In genomic region chr11:114078423-114078822, GRCh38 we compare ENCODE assay signal across 12 cellular contexts. TPM values are rescaled to one million over a fixed set of nuclear protein-coding genes. Genes with fewer than 3 reads are reported as not detected.
DNase-seq lines count a peak whose midpoint lies in the region; ATAC-seq, FAIRE-seq and TF ChIP-seq lines count a peak whose summit lies in the region.
"Had no signal": no experiment of that assay in that cellular context is flagged by ENCODE, and none has a peak within 500 bp of the region (broad histone marks: within the 10 kb centered on the region; RNA-seq: fewer than 3 reads in every experiment).

No MANE protein-coding gene starts in this region.

- no peak for ATAC-seq in CD8-positive, alpha-beta T cell
- ATAC-seq in HG02798 (IDR thresholded peaks at IDR 0.05; ENCODE audit: poor library complexity, unreplicated experiment): no peak

- H4K91ac ChIP-seq in H1 (replicated peaks; ENCODE audit: insufficient read length, low read length): no peak overlapping the region

- H3K9ac ChIP-seq in H1 (replicated peaks in 1 of 4; ENCODE audit: extremely low read depth in 1 of 4, low read depth in 3 of 4, low read length in 3 of 4): no peak overlapping the region
- H3K9ac ChIP-seq in GM23248: no peak overlapping the region

- H3K36me3 Mint-ChIP-seq in CD8-positive, alpha-beta T cell: no peaks in the 10 kb centered on the region
- H3K36me3 Mint-ChIP-seq: activated naive CD4-positive, alpha-beta T cell treated with anti-CD3 and anti-CD28 coated beads, Interleukin-2, amount 50 U/mL, for 24 hours; CD4-positive, CD25-positive, alpha-beta regulatory T cell had no signal

- in situ Hi-C loops in GM23248 (cut with MboI): no loop called here

- CTCF ChIA-PET in CD8-positive, alpha-beta T cell (lab: Charles Lee): interaction anchor here (0.9 to 1.4 kb wide), 4 partner anchors 20 to 183 kb away, joined by 3 to 4 read pairs (median 3); no protein-coding TSS in a partner anchor
- CTCF ChIA-PET in H1 (lab: Charles Lee; ENCODE audit: partially characterized antibody): interaction anchor here (0.6 to 1.8 kb wide), 11 partner anchors 9 to 190 kb away, joined by 3 to 8 read pairs (median 4); no protein-coding TSS in a partner anchor

- H3K23ac ChIP-seq in H1 (ENCODE audit: insufficient read length): no peak overlapping the region

- 76% methylated on average over 4 of the region's 4 CpGs; no CpG with 5 or more reads in 1 of the 2 experiments for WGBS in H1 (ENCODE audit: extremely low coverage in 1 of 2, insufficient coverage in 1 of 2, insufficient read length in 1 of 2, insufficient replicate concordance in 2 of 2, low coverage in 1 of 2, low lambda C conversion rate in 2 of 2, missing lambda C conversion rate in 1 of 2), 2 experiments
- WGBS in GM23248 (ENCODE audit: low coverage in 1 of 2, low lambda C conversion rate in 2 of 2, missing lambda C conversion rate in 2 of 2), 2 experiments: 91 to 98% methylated on average over 4 of the region's 4 CpGs

- no peaks in the 10 kb centered on the region for H4K20me1 ChIP-seq in H1 (replicated peaks in 1 of 2; ENCODE audit: control insufficient read depth in 1 of 2, insufficient read depth in 2 of 2, low read length in 2 of 2)
- no peaks in the 10 kb centered on the region for H4K20me1 ChIP-seq in GM23248 (ENCODE audit: insufficient read depth)

- no peaks in the 10 kb centered on the region for H3K27me3 ChIP-seq in CD8-positive, alpha-beta T cell (ENCODE audit: insufficient read depth, low read length)
- H3K27me3 ChIP-seq in H1 (replicated peaks in 1 of 4; ENCODE audit: control insufficient read depth in 3 of 4, extremely low read depth in 1 of 4, insufficient read depth in 3 of 4, low read length in 3 of 4) (peaks cover 3 to 35% (median 30%) of the 10 kb centered on the region in 4 experiments; a peak in 6 of 7 replicates), GM23248 (replicated peaks; ENCODE audit: insufficient read depth) (peaks cover 19% of the 10 kb centered on the region)

- no peak overlapping the region for H2AFZ ChIP-seq in H1 (ENCODE audit: low read length)
- no peak overlapping the region for H2AFZ ChIP-seq in GM23248

- H3K79me1 ChIP-seq in H1 (ENCODE audit: low read depth, low read length): no peaks in the 10 kb centered on the region

- no peaks in the 10 kb centered on the region for H3K9me3 Mint-ChIP-seq in CD8-positive, alpha-beta T cell
- H3K9me3 Mint-ChIP-seq: activated naive CD4-positive, alpha-beta T cell treated with anti-CD3 and anti-CD28 coated beads, Interleukin-2, amount 50 U/mL, for 24 hours had no signal

- peaks cover 76% of the 10 kb centered on the region for H3K4me1 Mint-ChIP-seq in CD8-positive, alpha-beta T cell (ENCODE audit: low read depth)

- TF ChIP-seq EP300 in H1 (IDR thresholded peaks at IDR 0.05; ENCODE audit: borderline replicate concordance in 1 of 2, low read depth in 2 of 2, low read length in 2 of 2): no peak

- H3K4me3 Mint-ChIP-seq in CD8-positive, alpha-beta T cell: no peak overlapping the region
- H3K4me3 Mint-ChIP-seq: activated naive CD4-positive, alpha-beta T cell treated with anti-CD3 and anti-CD28 coated beads, Interleukin-2, amount 50 U/mL, for 24 hours had no signal

- H4K5ac ChIP-seq in H1 (ENCODE audit: insufficient read length, low read depth, low read length): no peak overlapping the region

- no peak for TF ChIP-seq CTCF in CD8-positive, alpha-beta T cell (IDR thresholded peaks at IDR 0.05)
- no peak for TF ChIP-seq CTCF in H1 (IDR thresholded peaks at IDR 0.05; ENCODE audit: control extremely low read depth in 1 of 3, insufficient read depth in 1 of 3, low read depth in 1 of 3, low read length in 3 of 3)

- no peak overlapping the region for H2BK15ac ChIP-seq in H1 (ENCODE audit: low read length)

- H2BK120ac ChIP-seq in H1 (replicated peaks; ENCODE audit: low read depth, low read length): no peak overlapping the region

- no peaks in the 10 kb centered on the region for H3K9me2 ChIP-seq in GM23248 (ENCODE audit: insufficient read depth)

- H3F3A ChIP-seq in GM23248 (ENCODE audit: insufficient read depth): 0 out of 2 replicates have a peak, but pooled peaks cover 5% of the 10 kb centered on the region

- no peak for FAIRE-seq in H1 (lab: Jason Lieb, UNC)

- H3K27me3 Mint-ChIP-seq in CD8-positive, alpha-beta T cell (ENCODE audit: low read depth): peaks cover 8% of the 10 kb centered on the region
- H3K27me3 Mint-ChIP-seq: activated naive CD4-positive, alpha-beta T cell treated with anti-CD3 and anti-CD28 coated beads, Interleukin-2, amount 50 U/mL, for 24 hours; CD4-positive, CD25-positive, alpha-beta regulatory T cell had no signal

- peak overlapping the region; percentile 90 for H3K27ac Mint-ChIP-seq in CD8-positive, alpha-beta T cell
- H3K27ac Mint-ChIP-seq: activated naive CD4-positive, alpha-beta T cell treated with anti-CD3 and anti-CD28 coated beads, Interleukin-2, amount 50 U/mL, for 24 hours had no signal

- no peak for TF ChIP-seq POLR2A in H1 (IDR thresholded peaks at IDR 0.05; ENCODE audit: control extremely low read depth in 1 of 2, low read depth in 2 of 2, low read length in 2 of 2)

- H2BK5ac ChIP-seq in H1 (ENCODE audit: low read depth, low read length): no peak overlapping the region

- no peaks in the 10 kb centered on the region for H3K23me2 ChIP-seq in H1 (ENCODE audit: low read depth, low read length)

- DNase-seq in CD8-positive, alpha-beta T cell: no peak
- DNase-seq in NCI-H1417 (lab: John Stamatoyannopoulos, UW) (peak in 2 of 3 experiments; percentile 52 to 75), H1 (ENCODE audit: low read depth in 1 of 2, low spot score in 2 of 2) (no peak), posterior vena cava (ENCODE audit: low spot score) (peak; percentile 12), GM23248 (no peak), DMS 273 (lab: John Stamatoyannopoulos, UW; ENCODE audit: unreplicated experiment) (no peak), T-helper 9 cell (no peak)
- DNase-seq: activated CD4-positive, alpha-beta T cell treated with anti-CD3 and anti-CD28 coated beads, Interleukin-2, amount 50 U/mL, for 4 hours had no signal

- H3K4ac ChIP-seq in H1 (replicated peaks; ENCODE audit: insufficient read length, low read depth, low read length): no peak overlapping the region

- no peak overlapping the region for H3K14ac ChIP-seq in H1 (ENCODE audit: insufficient read length)

- H3K4me2 ChIP-seq in H1 (ENCODE audit: insufficient read depth in 1 of 2, low read depth in 2 of 2, low read length in 2 of 2): no peak overlapping the region
- H3K4me2 ChIP-seq in GM23248 (ENCODE audit: unreplicated experiment): no peak overlapping the region

- H2BK20ac ChIP-seq in H1 (ENCODE audit: low read length): no peak overlapping the region

- H3K36me3 ChIP-seq in CD8-positive, alpha-beta T cell (ENCODE audit: insufficient read depth, low read length): no peaks in the 10 kb centered on the region
- H3K36me3 ChIP-seq in H1 (ENCODE audit: control insufficient read depth in 2 of 4, insufficient read depth in 4 of 4, low read length in 3 of 4): no peaks in the 10 kb centered on the region
- no peaks in the 10 kb centered on the region for H3K36me3 ChIP-seq in GM23248 (ENCODE audit: low read depth)

- H3K18ac ChIP-seq in H1 (ENCODE audit: extremely low read depth, low read length): no peak overlapping the region

- H3K79me2 ChIP-seq in H1 (ENCODE audit: control insufficient read depth in 1 of 2, insufficient read depth in 2 of 2, low read length in 2 of 2): no peaks in the 10 kb centered on the region
- H3K79me2 ChIP-seq in GM23248 (ENCODE audit: insufficient read depth): no peaks in the 10 kb centered on the region

- no peak overlapping the region for H3K56ac ChIP-seq in H1 (replicated peaks; ENCODE audit: insufficient read length, low read depth, low read length)

- no peak overlapping the region for H3K27ac ChIP-seq in CD8-positive, alpha-beta T cell (ENCODE audit: low read depth, low read length)
- H3K27ac ChIP-seq in H1 (ENCODE audit: low read depth, low read length): no peak overlapping the region
- H3K27ac ChIP-seq in GM23248: no peak overlapping the region

- H2BK12ac ChIP-seq in H1 (ENCODE audit: low read depth, low read length): no peak overlapping the region

- H2AK5ac ChIP-seq in H1 (ENCODE audit: low read depth, low read length): no peak overlapping the region

- H3K9me3 ChIP-seq in CD8-positive, alpha-beta T cell (ENCODE audit: low read length): no peaks in the 10 kb centered on the region
- H3K9me3 ChIP-seq in H1 (ENCODE audit: insufficient read depth in 2 of 2, low read depth in 1 of 2, low read length in 1 of 2): no peaks in the 10 kb centered on the region
- no peaks in the 10 kb centered on the region for H3K9me3 ChIP-seq in GM23248 (ENCODE audit: low read depth)

- no peak for TF ChIP-seq RAD21 in H1 (IDR thresholded peaks at IDR 0.05 in 1 of 2, conservative IDR thresholded peaks at IDR 0.05 in 1 of 2; ENCODE audit: low read depth in 2 of 2, low read length in 2 of 2)

- POLR2A ChIA-PET in CD8-positive, alpha-beta T cell (lab: Charles Lee): interaction anchor here (0.8 to 1.4 kb wide), 3 partner anchors 10 to 78 kb away, joined by 3 read pairs; no protein-coding TSS in a partner anchor
- POLR2A ChIA-PET in H1 (lab: Charles Lee; ENCODE audit: partially characterized antibody): no interaction called here

- H4K8ac ChIP-seq in H1 (ENCODE audit: extremely low read depth, insufficient read depth, low read length): no peak overlapping the region

- intact Hi-C loops in CD8-positive, alpha-beta T cell (cut with DNase I, micrococcal nuclease): loop anchor here (5.0 kb wide), 2 partner anchors 84 to 104 kb away; no protein-coding TSS in a partner anchor
- intact Hi-C loops in posterior vena cava (cut with DNase I): no loop called here

- peaks cover 46% of the 10 kb centered on the region for H3K4me1 ChIP-seq in CD8-positive, alpha-beta T cell (ENCODE audit: insufficient read depth, low read length)
- H3K4me1 ChIP-seq in H1 (replicated peaks in 1 of 4; ENCODE audit: control insufficient read depth in 3 of 4, insufficient read depth in 4 of 4, low read length in 3 of 4) (peaks cover 5 to 11% (median 9%) of the 10 kb centered on the region in 4 experiments), GM23248 (ENCODE audit: insufficient read depth) (0 out of 2 replicates have a peak, but pooled peaks cover 3% of the 10 kb centered on the region)

- H3K4me3 ChIP-seq in CD8-positive, alpha-beta T cell (ENCODE audit: low read depth, low read length): no peak overlapping the region
- H3K4me3 ChIP-seq in H1 (ENCODE audit: extremely low read depth in 1 of 4, insufficient read depth in 2 of 4, low read depth in 3 of 4, low read length in 4 of 4) (no peak overlapping the region), GM23248 (no peak overlapping the region)

RNA-seq across cellular contexts. Expression of gene ZBTB16, which starts 18.9 kb away (rescaled TPM):
- 10 to 100 TPM; 15.3 to 18.3 TPM for total RNA-seq in CD8-positive, alpha-beta T cell
- 0.25 and 0.61 TPM in 2 replicates for total RNA-seq in H1 (2021; fragmentation: NEBNext Ultra II Directional; extraction: Animal tissue kit (Norgen Biotek cat#: 25700))
- polyA plus RNA-seq in H1 (2011; rRNA removed) (0.12 and 0.19 TPM in 2 replicates), GM23248 (2016; fragmentation: Nextera tagmentation; extraction: Ambion mirVana) (not detected in 2 replicates)
- polyA plus RNA-seq in H1 (2011; cell fraction: cytosol; rRNA removed): 0.30 TPM
- 0.60 TPM for polyA plus RNA-seq in H1 (2011; cell fraction: nucleus; rRNA removed)
- polyA plus RNA-seq in H1 (2012, experiment 1 of 2): 0.43 TPM in 1 of 4 replicates, not detected in the others
- 0.08 TPM for polyA plus RNA-seq in H1 (2012, experiment 2 of 2)
- 0.04 TPM for polyA plus RNA-seq in H1 (2013, experiment 1 of 2)
- 0.04 TPM for polyA plus RNA-seq in H1 (2013, experiment 2 of 2)
- polyA minus RNA-seq in H1 (2011; rRNA and poly(A)+ RNA removed): 0.28 and 0.88 TPM in 2 replicates
- polyA minus RNA-seq in H1 (2011; cell fraction: cytosol; rRNA and poly(A)+ RNA removed): 2.0 TPM
- polyA minus RNA-seq in H1 (2011; cell fraction: nucleus; rRNA and poly(A)+ RNA removed): 0.40 TPM
- 100 to 1,000 TPM; 188 to 208 TPM for total RNA-seq in posterior vena cava
- not detected in 2 replicates for total RNA-seq in GM23248 (2014; rRNA removed; shearing (Covaris generic))
- total RNA-seq: NCI-H460 had no signal

Comparison
In these comparisons a context has a peak if more than half of its experiments do, and no peak if none do; other contexts are left out.
1. DNase-seq: peak in NCI-H1417 (2 of 3) and posterior vena cava (single experiment); none in CD8-positive, alpha-beta T cell (0 of 7), H1 (0 of 2), GM23248 (single experiment), DMS 273 (single experiment) and T-helper 9 cell (single experiment).
2. RNA of gene ZBTB16, which starts 18.9 kb away (total RNA-seq): 188 to 208 TPM in posterior vena cava and 15.3 to 18.3 TPM in CD8-positive, alpha-beta T cell; 0.25 to 0.61 TPM in H1 and not detected in GM23248; every median in the first group is over 10 times any median in the second.
3. intact Hi-C loops: an anchor here in CD8-positive, alpha-beta T cell (5.0 kb wide); none called in posterior vena cava.